In genomic region chr1:20233866-20234265, GRCh38 we compare ENCODE assay signal across 16 cellular contexts. TPM values are rescaled to one million over a fixed set of nuclear protein-coding genes. Genes with fewer than 3 reads are reported as not detected.
DNase-seq lines count a peak whose midpoint lies in the region; ATAC-seq and TF ChIP-seq lines count a peak whose summit lies in the region.
"Had no signal": no experiment of that assay in that cellular context is flagged by ENCODE, and none has a peak within 500 bp of the region (broad histone marks: within the 10 kb centered on the region; RNA-seq: fewer than 3 reads in every experiment).

No MANE protein-coding gene starts in this region.

- H3K9me3 ChIP-seq in mucosa of descending colon: no peaks in the 10 kb centered on the region
- H3K9me3 ChIP-seq: adrenal gland, tibial nerve had no signal

- in situ Hi-C loops in ACHN (cut with HindIII; ENCODE audit: low pct_ligation_motif_present, low pct_unique_long_range_greater_than_20kb, low sequenced_read_pairs): no loop called here

- peak; percentile 57 for DNase-seq in COLO829 (ENCODE audit: low spot score)
- peak; percentile 33 for DNase-seq in NCI-H2171 (lab: John Stamatoyannopoulos, UW)
- no peak for DNase-seq in mucosa of descending colon
- DNase-seq in H7: no peak
- DNase-seq in ACHN: no peak
- DNase-seq: activated CD4-positive, CD25-positive, alpha-beta regulatory T cell; adrenal gland; DND-41; NCI-H1048 had no signal

- peak overlapping the region; percentile 13 for H3K27ac ChIP-seq in angular gyrus (ENCODE audit: low read depth, low read length)
- H3K27ac ChIP-seq: adrenal gland, coronary artery, tibial nerve had no signal

- H3K36me3 ChIP-seq in mucosa of descending colon (ENCODE audit: low read depth): no peaks in the 10 kb centered on the region
- H3K36me3 ChIP-seq in H7 (replicated peaks; ENCODE audit: control insufficient read depth, insufficient read depth, low read length): no peaks in the 10 kb centered on the region
- H3K36me3 ChIP-seq: adrenal gland, tibial nerve had no signal

- TF ChIP-seq CTCF in mucosa of descending colon (IDR thresholded peaks at IDR 0.05): no peak

- H3K27me3 ChIP-seq in H7 (ENCODE audit: control insufficient read depth, insufficient read depth, low read length): no peaks in the 10 kb centered on the region
- H3K27me3 ChIP-seq: adrenal gland had no signal

- H3K4me3 ChIP-seq in mucosa of descending colon (no peak overlapping the region), H7 (ENCODE audit: insufficient read depth, low read depth, low read length) (no peak overlapping the region)
- H3K4me3 ChIP-seq: adrenal gland, coronary artery, tibial nerve had no signal

- intact Hi-C loops in mucosa of descending colon (cut with DNase I, micrococcal nuclease): no loop called here

- peak; percentile 15 for ATAC-seq in mucosa of descending colon
- no peak for ATAC-seq in HG03520 (IDR thresholded peaks at IDR 0.05; ENCODE audit: unreplicated experiment)
- ATAC-seq in HG02840 (IDR thresholded peaks at IDR 0.05; ENCODE audit: low FRiP score, unreplicated experiment): no peak

- H3K4me1 ChIP-seq in mucosa of descending colon (ENCODE audit: low read depth): no peaks in the 10 kb centered on the region
- H3K4me1 ChIP-seq: tibial nerve had no signal

RNA-seq across cellular contexts. Expression of gene PLA2G2C, which starts 47.5 kb away (rescaled TPM):
- 1 to 10 TPM in 1 of 3 donors, under 1 TPM in 1, not detected in 1; 0.55 to 2.1 TPM for total RNA-seq in mucosa of descending colon
- total RNA-seq in H7 (2014; rRNA removed; shearing (Covaris generic)): 0.04 TPM in 1 of 2 replicates, not detected in the other
- total RNA-seq: pulmonary artery endothelial cell, tibial nerve had no signal

RNA-seq across cellular contexts. Expression of gene UBXN10, which starts 48.0 kb away (rescaled TPM):
- total RNA-seq in mucosa of descending colon: 10 to 100 TPM in 1 of 3 donors, 1 to 10 TPM in 2; 5.8 to 15.5 (median 5.8) TPM
- total RNA-seq in H7 (2014; rRNA removed; shearing (Covaris generic)): 0.73 and 1.4 TPM in 2 replicates
- total RNA-seq: pulmonary artery endothelial cell had no signal

RNA-seq across cellular contexts. Expression of gene VWA5B1, which starts 56.8 kb away (rescaled TPM):
- total RNA-seq in mucosa of descending colon: 1 to 10 TPM in 1 of 3 donors, under 1 TPM in 2; 0.16 to 2.1 (median 0.80) TPM
- total RNA-seq in H7 (2014; rRNA removed; shearing (Covaris generic)): 0.10 and 0.26 TPM in 2 replicates
- total RNA-seq: mesenteric fat pad, pulmonary artery endothelial cell, tibial nerve had no signal

Comparison
In these comparisons a context has a peak if more than half of its experiments do, and no peak if none do; other contexts are left out.
1. DNase-seq: peak in COLO829 (single experiment) and NCI-H2171 (single experiment); none in mucosa of descending colon (0 of 3), H7 (single experiment) and ACHN (single experiment).